Comparison of ENCODE assay signal across 8 cellular contexts in the genomic region with DNA sequence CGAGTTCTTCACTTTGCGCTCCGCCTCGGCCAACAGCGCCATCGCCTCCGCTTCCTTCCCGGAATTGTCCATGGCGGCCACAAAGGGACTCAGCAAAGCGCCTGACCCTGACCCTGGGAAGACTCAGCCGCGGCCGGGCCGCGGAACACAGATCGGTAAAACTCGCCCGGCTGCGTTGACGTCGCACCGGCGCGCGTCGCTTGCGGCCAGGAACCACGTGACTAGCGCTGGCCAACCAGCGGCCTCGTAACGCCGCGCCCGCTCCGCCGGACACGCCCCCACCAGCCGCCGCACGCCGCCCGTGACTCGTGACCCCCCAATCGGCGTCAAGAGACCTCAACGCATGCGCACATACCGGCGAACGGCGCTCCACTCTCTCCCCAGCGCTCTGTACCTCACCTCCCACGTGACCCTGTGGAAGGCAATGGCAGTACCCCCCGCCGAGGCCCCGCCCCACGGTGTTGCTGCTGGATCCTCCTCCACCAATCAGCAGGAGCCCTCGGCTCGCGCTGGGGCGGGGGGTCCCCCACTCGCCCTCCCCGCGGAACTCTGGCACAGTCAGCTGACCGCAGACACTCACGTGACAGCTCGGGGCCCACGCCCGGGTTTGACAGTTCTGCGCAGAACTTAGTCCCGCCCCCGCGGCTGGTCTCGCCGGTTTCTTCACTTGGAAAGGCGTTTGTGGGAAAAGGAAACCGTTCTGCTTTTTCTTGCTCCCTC. TPM values are rescaled to one million over a fixed set of nuclear protein-coding genes. Genes with fewer than 3 reads are reported as not detected.
A peak's percentile ranks its signal among the peaks of the same experiment; 100 is the strongest.
DNase-seq lines count a peak whose midpoint lies in the region; ATAC-seq and TF ChIP-seq lines count a peak whose summit lies in the region.

Gene NAPA (minus strand): TSS at position 195 of the 720 bp plus-strand sequence. CDS start 123 bp downstream, at position 72.

- no peaks in the 10 kb centered on the region for H3K9me3 ChIP-seq in BLaER1

- H3K27ac Mint-ChIP-seq in activated CD4-positive, alpha-beta T cell treated with anti-CD3 and anti-CD28 coated beads, Interleukin-2, amount 10 ng/mL, durations not matched to agents 7 days and 5 days: peak within 1 kb of the TSS; percentile 99

- peak within 1 kb of the TSS; percentile 98 for H3K4me3 ChIP-seq in BLaER1
- H3K4me3 ChIP-seq in coronary artery: peak within 1 kb of the TSS; percentile 84

- peaks cover 17% of the 10 kb centered on the region for H3K36me3 ChIP-seq in BLaER1

- peak; percentile 76 for ATAC-seq in GM19328 (IDR thresholded peaks at IDR 0.05; ENCODE audit: unreplicated experiment)
- peak; percentile 76 for ATAC-seq in HG03520 (IDR thresholded peaks at IDR 0.05; ENCODE audit: unreplicated experiment)

- peaks cover 22% of the 10 kb centered on the region for H3K27me3 ChIP-seq in BLaER1
- no peaks in the 10 kb centered on the region for H3K27me3 ChIP-seq in layer of hippocampus (ENCODE audit: control insufficient read depth, insufficient read depth, low read length)

- peaks cover 75% of the 10 kb centered on the region for H3K4me1 ChIP-seq in BLaER1

- H3K9ac ChIP-seq in BLaER1: peak within 1 kb of the TSS; percentile 98

- DNase-seq in NCI-H69 (lab: John Stamatoyannopoulos, UW) (peak; percentile 100), coronary artery (ENCODE audit: low spot score) (peak; percentile 100)
- DNase-seq in activated CD4-positive, alpha-beta T cell treated with anti-CD3 and anti-CD28 coated beads, Interleukin-2, amount 10 ng/mL, durations not matched to agents 7 days and 5 days: peak; percentile 100
- DNase-seq in stimulated activated CD4-positive, alpha-beta T cell treated with anti-CD3 and anti-CD28 coated beads, Interleukin-1b, Interleukin-23, amount 100 ng/mL, for 4 hours (ENCODE audit: low read depth in 2 of 2): peak; percentile 100

- H3K27me3 Mint-ChIP-seq in activated CD4-positive, alpha-beta T cell treated with anti-CD3 and anti-CD28 coated beads, Interleukin-2, amount 10 ng/mL, durations not matched to agents 7 days and 5 days: no peaks in the 10 kb centered on the region

- H3K4me3 Mint-ChIP-seq in activated CD4-positive, alpha-beta T cell treated with anti-CD3 and anti-CD28 coated beads, Interleukin-2, amount 10 ng/mL, durations not matched to agents 7 days and 5 days: peak within 1 kb of the TSS; percentile 90

- no peaks in the 10 kb centered on the region for H3K9me3 Mint-ChIP-seq in activated CD4-positive, alpha-beta T cell treated with anti-CD3 and anti-CD28 coated beads, Interleukin-2, amount 10 ng/mL, durations not matched to agents 7 days and 5 days

- CTCF ChIA-PET in activated CD4-positive, alpha-beta T cell treated with anti-CD3 and anti-CD28 coated beads, Interleukin-2, amount 10 ng/mL, durations not matched to agents 7 days and 5 days (lab: Charles Lee): interaction anchor here (0.7 to 2.1 kb wide), 28 partner anchors 9 to 261 kb away, joined by 3 to 26 read pairs (median 4); partner anchors contain the start of genes EHD2 and KPTN

- TF ChIP-seq CTCF in coronary artery (IDR thresholded peaks at IDR 0.05): no peak

- POLR2A ChIA-PET in activated CD4-positive, alpha-beta T cell treated with anti-CD3 and anti-CD28 coated beads, Interleukin-2, amount 10 ng/mL, durations not matched to agents 7 days and 5 days (lab: Charles Lee): interaction anchor here (0.6 to 0.9 kb wide), 3 partner anchors 34 to 93 kb away, joined by 4 to 5 read pairs (median 5); partner anchors contain the start of gene BICRA

- peaks cover 18% of the 10 kb centered on the region for H3K36me3 Mint-ChIP-seq in activated CD4-positive, alpha-beta T cell treated with anti-CD3 and anti-CD28 coated beads, Interleukin-2, amount 10 ng/mL, durations not matched to agents 7 days and 5 days (ENCODE audit: low read depth)

- H3K27ac ChIP-seq in BLaER1 (peak within 1 kb of the TSS; percentile 90), coronary artery (peak within 1 kb of the TSS; percentile 89 to 94), layer of hippocampus (ENCODE audit: low read depth, low read length) (peak within 1 kb of the TSS; percentile 96)

- peaks cover 72% of the 10 kb centered on the region for H4K20me1 ChIP-seq in BLaER1

- peak within 1 kb of the TSS; percentile 100 for H3K4me2 ChIP-seq in BLaER1

- peaks cover 88% of the 10 kb centered on the region for H3K4me1 Mint-ChIP-seq in activated CD4-positive, alpha-beta T cell treated with anti-CD3 and anti-CD28 coated beads, Interleukin-2, amount 10 ng/mL, durations not matched to agents 7 days and 5 days

RNA-seq across cellular contexts. Expression of gene NAPA, which starts in this region (rescaled TPM):
- total RNA-seq in activated CD4-positive, alpha-beta T cell treated with anti-CD3 and anti-CD28 coated beads, Interleukin-2, amount 10 ng/mL, durations not matched to agents 7 days and 5 days: 100 to 1,000 TPM; 121 to 133 TPM

Comparison
In these comparisons a context has a peak if more than half of its experiments do, and no peak if none do; other contexts are left out.
1. Peak in every context shown above with its lines: DNase-seq, ATAC-seq, H3K4me3 ChIP-seq and H3K27ac ChIP-seq.